16 cellular contexts compared by ENCODE assay signal in the genomic region with DNA sequence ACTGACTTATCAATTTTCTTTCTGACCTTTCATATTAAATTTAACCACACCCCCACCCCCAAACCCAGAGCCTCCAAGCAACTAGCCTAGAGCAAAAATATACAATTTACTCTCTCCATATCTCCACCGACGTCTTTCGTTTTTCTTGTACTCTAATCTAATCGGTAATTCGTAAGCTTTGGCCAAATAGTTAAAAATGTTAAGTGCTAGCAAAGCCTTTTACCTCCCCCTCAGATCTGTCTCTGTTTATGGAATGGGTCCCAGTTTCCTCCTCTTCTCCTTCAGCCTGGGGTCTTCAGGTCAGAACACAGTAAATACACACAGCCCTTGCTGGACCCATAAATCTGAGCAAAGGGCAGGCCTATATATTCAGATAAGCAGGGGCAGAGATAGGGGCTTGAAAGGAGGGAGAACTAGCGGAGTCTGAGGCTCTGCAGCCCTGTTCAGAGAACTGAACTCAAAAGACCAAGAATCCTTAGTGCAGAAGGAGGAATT.
"Had no signal": no experiment of that assay in that cellular context is flagged by ENCODE, and none has a peak within 500 bp of the region (broad histone marks: within the 10 kb centered on the region; RNA-seq: fewer than 3 reads in every experiment).

No MANE protein-coding gene starts in this region.

- H3K9me3 Mint-ChIP-seq: activated naive CD8-positive, alpha-beta T cell treated with anti-CD3 and anti-CD28 coated beads, Interleukin-2, amount 10 ng/mL, durations not matched to agents 7 days and 5 days; activated T-helper 1 cell treated with anti-CD3 and anti-CD28 coated beads, Interleukin-12 subunit alpha, Interleukin-12 subunit beta, Interleukin-2, Interleukin-4 antibody, amounts not matched to agents 30 ng/mL and 10 ng/mL and 1 ng/mL, durations not matched to agents 14 hours and 24 hours and 36 hours; effector memory CD8-positive, alpha-beta T cell; stimulated activated naive CD8-positive, alpha-beta T cell treated with anti-CD3 and anti-CD28 coated beads, Interleukin-15, amount 100 ng/mL, for 72 hours had no signal

- H3K4me3 Mint-ChIP-seq: activated naive CD8-positive, alpha-beta T cell treated with anti-CD3 and anti-CD28 coated beads, Interleukin-2, amount 10 ng/mL, durations not matched to agents 7 days and 5 days; activated T-helper 1 cell treated with anti-CD3 and anti-CD28 coated beads, Interleukin-12 subunit alpha, Interleukin-12 subunit beta, Interleukin-2, Interleukin-4 antibody, amounts not matched to agents 30 ng/mL and 10 ng/mL and 1 ng/mL, durations not matched to agents 14 hours and 24 hours and 36 hours; effector memory CD8-positive, alpha-beta T cell; naive thymus-derived CD8-positive, alpha-beta T cell; stimulated activated naive CD8-positive, alpha-beta T cell treated with anti-CD3 and anti-CD28 coated beads, Interleukin-15, amount 100 ng/mL, for 72 hours had no signal

- H3K9me3 ChIP-seq: mucosa of descending colon, spleen, tibial artery had no signal

- H3K27ac ChIP-seq: brain microvascular endothelial cell, epithelial cell of prostate, tibial artery had no signal

- H3K27me3 ChIP-seq: brain microvascular endothelial cell, spleen, tibial artery had no signal

- H3K4me3 ChIP-seq: mucosa of descending colon, spleen, tibial artery had no signal

- DNase-seq: activated naive CD8-positive, alpha-beta T cell treated with anti-CD3 and anti-CD28 coated beads, Interleukin-2, amount 10 ng/mL, durations not matched to agents 7 days and 5 days; anterior cingulate cortex; brain microvascular endothelial cell; dermis blood vessel endothelial cell; effector memory CD8-positive, alpha-beta T cell; islet precursor cell; mammary epithelial cell; mucosa of descending colon; naive thymus-derived CD8-positive, alpha-beta T cell; right cardiac atrium; spleen; stimulated activated naive CD8-positive, alpha-beta T cell treated with anti-CD3 and anti-CD28 coated beads, Interleukin-15, amount 100 ng/mL, for 72 hours; SW 1271; tibial artery had no signal

- H3K4me1 ChIP-seq: spleen, tibial artery had no signal

- H3K36me3 Mint-ChIP-seq: activated naive CD8-positive, alpha-beta T cell treated with anti-CD3 and anti-CD28 coated beads, Interleukin-2, amount 10 ng/mL, durations not matched to agents 7 days and 5 days; naive thymus-derived CD8-positive, alpha-beta T cell had no signal

- H3K27ac Mint-ChIP-seq: activated naive CD8-positive, alpha-beta T cell treated with anti-CD3 and anti-CD28 coated beads, Interleukin-2, amount 10 ng/mL, durations not matched to agents 7 days and 5 days; activated T-helper 1 cell treated with anti-CD3 and anti-CD28 coated beads, Interleukin-12 subunit alpha, Interleukin-12 subunit beta, Interleukin-2, Interleukin-4 antibody, amounts not matched to agents 30 ng/mL and 10 ng/mL and 1 ng/mL, durations not matched to agents 14 hours and 24 hours and 36 hours; effector memory CD8-positive, alpha-beta T cell; naive thymus-derived CD8-positive, alpha-beta T cell had no signal

- H3K4me1 Mint-ChIP-seq: activated naive CD8-positive, alpha-beta T cell treated with anti-CD3 and anti-CD28 coated beads, Interleukin-2, amount 10 ng/mL, durations not matched to agents 7 days and 5 days; naive thymus-derived CD8-positive, alpha-beta T cell; stimulated activated naive CD8-positive, alpha-beta T cell treated with anti-CD3 and anti-CD28 coated beads, Interleukin-15, amount 100 ng/mL, for 72 hours had no signal

- H3K36me3 ChIP-seq: brain microvascular endothelial cell, spleen, tibial artery had no signal

- H3K27me3 Mint-ChIP-seq: activated naive CD8-positive, alpha-beta T cell treated with anti-CD3 and anti-CD28 coated beads, Interleukin-2, amount 10 ng/mL, durations not matched to agents 7 days and 5 days; effector memory CD8-positive, alpha-beta T cell; naive thymus-derived CD8-positive, alpha-beta T cell; stimulated activated naive CD8-positive, alpha-beta T cell treated with anti-CD3 and anti-CD28 coated beads, Interleukin-15, amount 100 ng/mL, for 72 hours had no signal
